ENCODE assay signal across 9 cellular contexts in genomic region chr19:44807162-44807561, GRCh38. TPM values are rescaled to one million over a fixed set of nuclear protein-coding genes. Genes with fewer than 3 reads are reported as not detected.
A peak's percentile ranks its signal among the peaks of the same experiment; 100 is the strongest.
DNase-seq lines count a peak whose midpoint lies in the region; ATAC-seq and TF ChIP-seq lines count a peak whose summit lies in the region.
"Had no signal": no experiment of that assay in that cellular context is flagged by ENCODE, and none has a peak within 500 bp of the region (broad histone marks: within the 10 kb centered on the region; RNA-seq: fewer than 3 reads in every experiment).

No MANE protein-coding gene starts in this region.

- no peak for TF ChIP-seq CTCF in 22Rv1 (IDR thresholded peaks at IDR 0.05)
- no peak for TF ChIP-seq CTCF in IMR-90 (conservative IDR thresholded peaks at IDR 0.05; ENCODE audit: low read depth, low read length)
- TF ChIP-seq CTCF in RWPE1 (conservative IDR thresholded peaks at IDR 0.05; ENCODE audit: low read depth) = no peak

- no peak overlapping the region for H3K56ac ChIP-seq in IMR-90 (ENCODE audit: extremely low read depth, insufficient read depth, low read length)

- 80% methylated on average over 2 of the region's 5 CpGs; no CpG with 5 or more reads in 1 of the 2 experiments for WGBS in IMR-90 (ENCODE audit: extremely low coverage in 2 of 2, insufficient read length in 1 of 2), 2 experiments
- 85 to 91% methylated on average over 5 of the region's 5 CpGs for WGBS in aorta, 2 donors

- H3K79me1 ChIP-seq in IMR-90 (ENCODE audit: low read depth in 1 of 2, low read length in 2 of 2) = peaks cover 5 to 9% of the 10 kb centered on the region in 2 experiments; a peak in 2 of 4 replicates

- intact Hi-C loops in IMR-90 (cut with micrococcal nuclease) = no loop called here
- intact Hi-C loops in aorta (cut with DNase I) = no loop called here

- H3K14ac ChIP-seq in IMR-90 (replicated peaks; ENCODE audit: low read depth, low read length) = no peak overlapping the region

- BruUV-seq in IMR-90 (replicated peaks; lab: Mats Ljungman, UMichigan) = no TSS peak

- no peak overlapping the region for H4K8ac ChIP-seq in IMR-90 (ENCODE audit: low read depth in 2 of 2, low read length in 2 of 2)

- H2BK120ac ChIP-seq in IMR-90 (ENCODE audit: low read depth, low read length) = no peak overlapping the region

- DNase-seq in IMR-90 = no peak
- DNase-seq in RWPE1 (ENCODE audit: low spot score) = peak; percentile 88
- DNase-seq in left lobe of liver (ENCODE audit: low spot score) = peak; percentile 90
- DNase-seq in aorta = no peak
- no peak for DNase-seq in activated naive CD4-positive, alpha-beta T cell (lab: John Stamatoyannopoulos, UW)
- DNase-seq: activated CD4-positive, alpha-beta T cell treated with anti-CD3 and anti-CD28 coated beads for 48 hours had no signal

- H3K23ac ChIP-seq in IMR-90 (ENCODE audit: low read depth, low read length) = peak overlapping the region; percentile 28; the same call in 1 of the 2 replicates

- H3K4me1 ChIP-seq in IMR-90 (ENCODE audit: control insufficient read depth, insufficient read depth, low read length) (peaks cover 15% of the 10 kb centered on the region), aorta (ENCODE audit: control insufficient read depth in 1 of 2, insufficient read depth in 2 of 2, low read length in 2 of 2) (no peaks in the 10 kb centered on the region)

- in situ Hi-C loops in IMR-90 (cut with MboI; ENCODE audit: low sequenced_read_pairs) = no loop called here

- H4K5ac ChIP-seq in IMR-90 (ENCODE audit: low read depth, low read length) = no peak overlapping the region

- peaks cover 6% of the 10 kb centered on the region for H3K9me3 ChIP-seq in IMR-90 (ENCODE audit: control insufficient read depth, insufficient read depth, low read length)
- H3K9me3 ChIP-seq in aorta (ENCODE audit: control insufficient read depth, low read length) = peaks cover 2% of the 10 kb centered on the region

- H3K18ac ChIP-seq in IMR-90 (ENCODE audit: low read depth, low read length) = no peak overlapping the region

- TF ChIP-seq RAD21 in IMR-90 (IDR thresholded peaks at IDR 0.05; ENCODE audit: low read length) = no peak

- no peak overlapping the region; the same call in 1 of the 2 replicates for H3K4ac ChIP-seq in IMR-90 (ENCODE audit: low read depth, low read length)

- H3K9ac ChIP-seq in IMR-90 (ENCODE audit: low read depth, low read length) = no peak overlapping the region

- peak overlapping the region; percentile 33 for H2AK9ac ChIP-seq in IMR-90 (replicated peaks; ENCODE audit: low read depth, low read length, poor library complexity)

- H2BK15ac ChIP-seq in IMR-90 (ENCODE audit: low read depth, low read length) = no peak overlapping the region

- POLR2A ChIA-PET in IMR-90 (lab: Charles Lee; ENCODE audit: unreplicated experiment) (no interaction called here), RWPE1 (lab: Yijun Ruan, JAX; ENCODE audit: low non-redundant PET) (no interaction called here)

- no peak overlapping the region for H4K91ac ChIP-seq in IMR-90 (ENCODE audit: insufficient read depth, low read depth, low read length)

- H3K27me3 ChIP-seq in IMR-90 (ENCODE audit: control insufficient read depth, insufficient read depth, low read length) (peaks cover 5% of the 10 kb centered on the region; the same call in 1 of the 2 replicates), aorta (ENCODE audit: control insufficient read depth in 1 of 2, insufficient read depth in 2 of 2, low read length in 1 of 2) (no peaks in the 10 kb centered on the region)

- H3K9me1 ChIP-seq in IMR-90 (ENCODE audit: insufficient read depth, low read length) = no peaks in the 10 kb centered on the region

- no peak overlapping the region for H3K4me2 ChIP-seq in IMR-90 (ENCODE audit: low read depth, low read length)

- H2AFZ ChIP-seq in IMR-90 (replicated peaks; ENCODE audit: low read length, poor library complexity) = no peak overlapping the region

- CTCF ChIA-PET in IMR-90 (lab: Yijun Ruan, JAX) (interaction anchor here (0.6 to 1.3 kb wide), 4 partner anchors 15 to 130 kb away, joined by 3 to 5 read pairs (median 4); no protein-coding TSS in a partner anchor), RWPE1 (lab: Yijun Ruan, JAX) (interaction anchor here (0.6 to 2.3 kb wide), 5 partner anchors 29 to 273 kb away, joined by 3 to 7 read pairs (median 3); partner anchors contain the start of gene CBLC)

- no peak overlapping the region for H2BK20ac ChIP-seq in IMR-90 (ENCODE audit: low read depth, low read length)

- dilution Hi-C loops in IMR-90 (cut with HindIII; ENCODE audit: low sequenced_read_pairs, unreplicated experiment) = no loop called here

- no peaks in the 10 kb centered on the region for H4K20me1 ChIP-seq in IMR-90 (ENCODE audit: insufficient read depth, low read length)

- H3K27ac ChIP-seq in 22Rv1 (peak overlapping the region; percentile 83), IMR-90 (ENCODE audit: insufficient read depth, low read length) (no peak overlapping the region), RWPE1 (peak overlapping the region; percentile 95), aorta (ENCODE audit: low read depth in 1 of 2, low read length in 2 of 2) (no peak overlapping the region)

- H3K36me3 ChIP-seq in IMR-90 (ENCODE audit: control insufficient read depth, insufficient read depth, low read length) (peaks cover under 1% of the 10 kb centered on the region; the same call in 1 of the 2 replicates), aorta (ENCODE audit: control insufficient read depth in 1 of 2, insufficient read depth in 2 of 2, low read length in 1 of 2) (peaks cover 0 to 1% of the 10 kb centered on the region in 2 donors)

- H3K4me3 ChIP-seq in IMR-90 (ENCODE audit: insufficient read depth, low read depth, low read length) (no peak overlapping the region), aorta (ENCODE audit: low read length in 2 of 2) (no peak overlapping the region)

- no peak overlapping the region for H2BK5ac ChIP-seq in IMR-90 (ENCODE audit: low read depth, low read length, poor library complexity, severe bottlenecking)

- no peak for TF ChIP-seq POLR2A in IMR-90 (IDR thresholded peaks at IDR 0.05; ENCODE audit: low read depth, low read length)

- ATAC-seq in IMR-90 (ENCODE audit: low read depth) (no peak), left lobe of liver (peak; percentile 80), GM18867 (IDR thresholded peaks at IDR 0.05; ENCODE audit: unreplicated experiment) (no peak), aorta (ENCODE audit: low FRiP score) (no peak), GM18520 (IDR thresholded peaks at IDR 0.05; ENCODE audit: unreplicated experiment) (no peak)

- peak overlapping the region; percentile 54 for H2AK5ac ChIP-seq in IMR-90 (ENCODE audit: low read depth, low read length)

TF ChIP-seq in IMR-90, 13 proteins besides CTCF, POLR2A, EP300 and RAD21 (continues in another document):
- TF ChIP-seq CHD1 (IDR thresholded peaks at IDR 0.05; ENCODE audit: low read depth, low read length) = no peak
- no peak for TF ChIP-seq CEBPB (IDR thresholded peaks at IDR 0.05; ENCODE audit: low read depth, low read length)
- TF ChIP-seq FOS (IDR thresholded peaks at IDR 0.05; ENCODE audit: low read depth, low read length) = no peak
- no peak for TF ChIP-seq RFX5 (IDR thresholded peaks at IDR 0.05; ENCODE audit: low read depth, low read length)
- no peak for TF ChIP-seq MAZ (IDR thresholded peaks at IDR 0.05; ENCODE audit: borderline replicate concordance, low read depth, low read length)
- no peak for TF ChIP-seq MXI1 (IDR thresholded peaks at IDR 0.05; ENCODE audit: borderline replicate concordance, low read depth, low read length)
- TF ChIP-seq BHLHE40 (IDR thresholded peaks at IDR 0.05; ENCODE audit: low read depth, low read length) = no peak
- TF ChIP-seq NFE2L2 (IDR thresholded peaks at IDR 0.05; ENCODE audit: low read depth, low read length) = no peak
- no peak for TF ChIP-seq RCOR1 (IDR thresholded peaks at IDR 0.05; ENCODE audit: insufficient replicate concordance, low read length)
- no peak for TF ChIP-seq USF2 (IDR thresholded peaks at IDR 0.05; ENCODE audit: low read depth, low read length)

RNA-seq across cellular contexts. Expression of gene BCAM, which starts 1.7 kb away (rescaled TPM):
- total RNA-seq in IMR-90 (2012; rRNA removed) (2.3 and 2.8 TPM in 2 replicates), left lobe of liver (40.7 TPM), aorta (100 to 1,000 TPM; 146 to 161 TPM)
- polyA plus RNA-seq in IMR-90 (2012; rRNA removed) (27.5 and 35.7 TPM in 2 replicates), aorta (100 to 1,000 TPM in 1 of 2 donors, 10 to 100 TPM in 1; 43.1 to 109 TPM)
- polyA plus RNA-seq in IMR-90 (2012; cell fraction: cytosol; rRNA removed) = 50.8 and 71.8 TPM in 2 replicates
- polyA plus RNA-seq in IMR-90 (2012; cell fraction: nucleus; rRNA removed; ENCODE audit: low replicate concordance) = 52.3 and 108 TPM in 2 replicates

RNA-seq across cellular contexts. Expression of gene CBLC, which starts 29.5 kb away (rescaled TPM):
- total RNA-seq in IMR-90 (2012; rRNA removed) (not detected in 2 replicates), left lobe of liver (14.0 TPM), aorta (not detected)
- polyA plus RNA-seq in IMR-90 (2012; rRNA removed) (not detected in 2 replicates), aorta (10 to 100 TPM in 1 of 2 donors, not detected in 1; 13.3 TPM)
- 0.02 TPM in 1 of 2 replicates, not detected in the other for polyA plus RNA-seq in IMR-90 (2012; cell fraction: cytosol; rRNA removed)
- polyA plus RNA-seq in IMR-90 (2012; cell fraction: nucleus; rRNA removed; ENCODE audit: low replicate concordance) = 0.12 TPM in 1 of 2 replicates, not detected in the other

RNA-seq across cellular contexts. Expression of gene NECTIN2, which starts 38.9 kb away (rescaled TPM):
- 77.8 and 78.0 TPM in 2 replicates for total RNA-seq in IMR-90 (2012; rRNA removed)
- 169 and 170 TPM in 2 replicates for polyA plus RNA-seq in IMR-90 (2012; rRNA removed)
- polyA plus RNA-seq in IMR-90 (2012; cell fraction: cytosol; rRNA removed) = 191 and 192 TPM in 2 replicates
- 109 and 133 TPM in 2 replicates for polyA plus RNA-seq in IMR-90 (2012; cell fraction: nucleus; rRNA removed; ENCODE audit: low replicate concordance)
- total RNA-seq in left lobe of liver = 70.4 TPM
- 10 to 100 TPM; 88.2 to 97.8 TPM for total RNA-seq in aorta
- 10 to 100 TPM; 27.8 to 49.5 TPM for polyA plus RNA-seq in aorta

RNA-seq across cellular contexts. Expression of gene BCL3, which starts 58.7 kb away (rescaled TPM):
- 1.6 and 1.9 TPM in 2 replicates for total RNA-seq in IMR-90 (2012; rRNA removed)
- 24.1 and 26.0 TPM in 2 replicates for polyA plus RNA-seq in IMR-90 (2012; rRNA removed)
- polyA plus RNA-seq in IMR-90 (2012; cell fraction: cytosol; rRNA removed) = 26.7 and 52.5 TPM in 2 replicates
- polyA plus RNA-seq in IMR-90 (2012; cell fraction: nucleus; rRNA removed; ENCODE audit: low replicate concordance) = 76.1 and 110 TPM in 2 replicates
- total RNA-seq in left lobe of liver = 30.8 TPM
- 100 to 1,000 TPM in 1 of 2 donors, 10 to 100 TPM in 1; 46.4 to 102 TPM for total RNA-seq in aorta
- 10 to 100 TPM; 29.9 to 36.2 TPM for polyA plus RNA-seq in aorta

Comparison
In these comparisons a context has a peak if more than half of its experiments do, and no peak if none do; other contexts are left out.
1. H3K27ac ChIP-seq: peak in 22Rv1 (single experiment) and RWPE1 (single experiment); none in IMR-90 (single experiment) and aorta (0 of 2).
2. DNase-seq: peak in RWPE1 (single experiment) and left lobe of liver (single experiment); none in IMR-90 (single experiment), aorta (0 of 2) and activated naive CD4-positive, alpha-beta T cell (0 of 4).
3. RNA of gene BCAM, which starts 1.7 kb away (total RNA-seq): 146 to 161 TPM in aorta and 40.7 TPM in left lobe of liver (single experiment); 2.3 to 2.8 TPM in IMR-90; every median in the first group is over 10 times any median in the second.
4. RNA of gene CBLC, which starts 29.5 kb away (total RNA-seq): 14.0 TPM in left lobe of liver (single experiment); not detected in IMR-90 and not detected in aorta; every median in the first group is over 10 times any median in the second.